Comparison of ENCODE assay signal across 9 cellular contexts in the genomic region with DNA sequence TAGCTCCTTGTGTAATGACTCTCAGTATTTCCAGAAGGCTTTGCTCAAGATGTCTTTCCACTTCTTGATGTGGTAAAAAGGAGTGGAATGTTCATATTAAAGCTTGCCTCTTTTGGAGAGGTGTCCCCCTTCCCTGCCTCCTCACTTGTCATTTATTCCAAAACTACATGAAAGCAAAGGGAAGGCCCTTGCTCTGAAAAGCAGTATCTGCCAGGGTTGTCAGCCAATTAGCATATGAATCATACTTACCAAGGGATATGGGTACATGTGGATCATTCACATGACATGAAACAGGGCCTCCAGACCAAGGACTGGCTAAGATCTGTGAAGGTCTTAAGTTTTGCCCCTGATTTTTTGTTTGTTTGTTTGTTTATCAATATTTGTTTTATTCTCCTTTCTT. TPM values are rescaled to one million over a fixed set of nuclear protein-coding genes. Genes with fewer than 3 reads are reported as not detected.
A peak's percentile ranks its signal among the peaks of the same experiment; 100 is the strongest.
DNase-seq lines count a peak whose midpoint lies in the region; ATAC-seq and TF ChIP-seq lines count a peak whose summit lies in the region.
"Had no signal": no experiment of that assay in that cellular context is flagged by ENCODE, and none has a peak within 500 bp of the region (broad histone marks: within the 10 kb centered on the region; RNA-seq: fewer than 3 reads in every experiment).

No MANE protein-coding gene starts in this region.

- peaks cover 20 to 77% of the 10 kb centered on the region in 2 donors for H3K4me1 ChIP-seq in left lung

- H3K9me3 ChIP-seq in left lung = peaks cover 0 to 2% of the 10 kb centered on the region in 2 donors
- H3K9me3 ChIP-seq: prostate gland had no signal

- H3K27ac ChIP-seq in left lung = peak overlapping the region; percentile 56 to 82

- ATAC-seq in left lung = peak; percentile 46

- H3K27me3 ChIP-seq in left lung = no peaks in the 10 kb centered on the region

- no peak overlapping the region for H3K4me3 ChIP-seq in left lung
- H3K4me3 ChIP-seq: prostate gland had no signal

- intact Hi-C loops in left lung (cut with DNase I) = no loop called here

- DNase-seq in ACHN (peak; percentile 24), H4 (ENCODE audit: low spot score) (peak; percentile 37), amniotic epithelial cell (ENCODE audit: low read depth) (peak; percentile 54), left lung (no peak), epidermal melanocyte (ENCODE audit: insufficient read length, low spot score) (no peak), RPMI8226 (no peak), SIG-M5 (lab: John Stamatoyannopoulos, UW) (no peak)
- no peak for DNase-seq in effector CD4-positive, alpha-beta T cell

- H3K36me3 ChIP-seq in left lung = peaks cover 0 to 6% of the 10 kb centered on the region in 2 donors
- H3K36me3 ChIP-seq: prostate gland had no signal

- TF ChIP-seq CTCF in left lung (IDR thresholded peaks at IDR 0.05) = no peak

- in situ Hi-C loops in ACHN (cut with HindIII; ENCODE audit: low pct_ligation_motif_present, low pct_unique_long_range_greater_than_20kb, low sequenced_read_pairs) = no loop called here

RNA-seq across cellular contexts. Expression of a gene that starts 31.3 kb away (rescaled TPM):
- total RNA-seq in H4 (2014; rRNA removed; shearing (Covaris generic)) = 9.8 and 19.8 TPM in 2 replicates
- total RNA-seq in left lung = 100 to 1,000 TPM; 162 to 217 TPM

RNA-seq across cellular contexts. Expression of a gene that starts 56.3 kb away (rescaled TPM):
- 3.1 and 7.5 TPM in 2 replicates for total RNA-seq in H4 (2014; rRNA removed; shearing (Covaris generic))
- total RNA-seq in left lung = 10 to 100 TPM; 15.3 to 19.4 TPM

Comparison
In these comparisons a context has a peak if more than half of its experiments do, and no peak if none do; other contexts are left out.
1. DNase-seq: peak in ACHN (single experiment), H4 (single experiment) and amniotic epithelial cell (single experiment); none in left lung (0 of 2), epidermal melanocyte (single experiment), RPMI8226 (single experiment), SIG-M5 (single experiment) and effector CD4-positive, alpha-beta T cell (single experiment).